ENCODE assay signal across 8 cellular contexts in the genomic region with DNA sequence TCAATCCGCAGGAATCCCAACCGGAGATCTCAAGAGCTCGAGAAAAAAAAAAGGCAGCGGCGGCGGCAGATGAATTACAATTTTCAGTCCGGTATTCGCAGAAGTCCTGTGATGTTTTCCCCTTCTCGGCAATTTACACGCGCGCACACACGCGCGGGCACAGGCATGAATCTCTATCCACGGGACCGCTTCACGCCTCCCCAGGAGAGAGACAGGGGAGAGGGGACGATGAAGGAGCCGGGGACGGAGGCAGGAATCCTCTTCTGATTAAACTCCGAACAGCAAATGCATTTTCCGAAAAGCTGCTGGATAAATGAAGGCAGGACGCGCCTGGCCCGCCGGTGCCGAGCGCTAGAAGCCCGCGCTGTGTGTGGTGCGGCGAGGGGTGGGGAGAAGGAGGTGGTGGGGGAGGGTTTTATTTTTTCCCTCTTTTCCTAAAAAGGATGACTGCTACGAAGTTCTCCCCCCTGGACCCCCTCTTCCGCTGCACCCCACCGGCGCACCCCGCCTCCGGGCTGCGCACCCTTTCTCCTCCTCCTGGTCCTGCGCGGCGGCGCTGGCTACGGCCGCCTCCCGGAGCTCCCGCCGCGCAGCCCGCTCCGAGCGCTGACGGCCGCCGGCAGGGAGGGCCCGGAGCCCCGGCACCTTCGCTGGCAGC. TPM values are rescaled to one million over a fixed set of nuclear protein-coding genes. Genes with fewer than 3 reads are reported as not detected.
A peak's percentile ranks its signal among the peaks of the same experiment; 100 is the strongest.
DNase-seq lines count a peak whose midpoint lies in the region; ATAC-seq and TF ChIP-seq lines count a peak whose summit lies in the region.

A gene (minus strand): TSS at position 387 of the 658 bp plus-strand sequence.

- peak within 1 kb of the TSS; percentile 93 for H3K4me3 Mint-ChIP-seq in HFFc6
- H3K4me3 Mint-ChIP-seq in activated T-cell treated with anti-CD3 and anti-CD28 coated beads, Interleukin-2, amount 50 U/mL, for 72 hours: peak within 1 kb of the TSS; percentile 96 to 99
- peak within 1 kb of the TSS; percentile 98 for H3K4me3 Mint-ChIP-seq in nephron progenitor cell

- no peaks in the 10 kb centered on the region for H3K9me3 Mint-ChIP-seq in HFFc6
- H3K9me3 Mint-ChIP-seq in activated T-cell treated with anti-CD3 and anti-CD28 coated beads, Interleukin-2, amount 50 U/mL, for 72 hours: no peaks in the 10 kb centered on the region
- no peaks in the 10 kb centered on the region for H3K9me3 Mint-ChIP-seq in nephron progenitor cell

- H3K4me1 Mint-ChIP-seq in HFFc6 (ENCODE audit: low read depth) (peaks cover 35% of the 10 kb centered on the region), nephron progenitor cell (peaks cover 68% of the 10 kb centered on the region)
- H3K4me1 Mint-ChIP-seq in activated T-cell treated with anti-CD3 and anti-CD28 coated beads, Interleukin-2, amount 50 U/mL, for 72 hours (ENCODE audit: low read depth): peaks cover 32% of the 10 kb centered on the region

- ATAC-seq in activated T-cell treated with anti-CD3 and anti-CD28 coated beads, Interleukin-2, amount 50 U/mL, for 72 hours (replicated peaks in 1 of 2): peak; percentile 4 to 12

- no peak for TF ChIP-seq CTCF in HFFc6 (IDR thresholded peaks at IDR 0.05)
- no peak for TF ChIP-seq CTCF in foreskin fibroblast (IDR thresholded peaks at IDR 0.05; ENCODE audit: low read depth, low read length)
- TF ChIP-seq CTCF in nephron progenitor cell (IDR thresholded peaks at IDR 0.05): no peak

- H3K36me3 Mint-ChIP-seq in HFFc6 (ENCODE audit: low read depth) (no peaks in the 10 kb centered on the region; the same call in 1 of the 2 replicates), nephron progenitor cell (ENCODE audit: low read depth) (peaks cover 2% of the 10 kb centered on the region)
- peaks cover 21 to 24% of the 10 kb centered on the region in 2 donors for H3K36me3 Mint-ChIP-seq in activated T-cell treated with anti-CD3 and anti-CD28 coated beads, Interleukin-2, amount 50 U/mL, for 72 hours (ENCODE audit: insufficient read depth in 2 of 2)

- H3K27ac Mint-ChIP-seq in HFFc6 (peak within 1 kb of the TSS; percentile 55; the same call in 1 of the 2 replicates), nephron progenitor cell (peak within 1 kb of the TSS; percentile 89)
- peak within 1 kb of the TSS; percentile 98 for H3K27ac Mint-ChIP-seq in activated T-cell treated with anti-CD3 and anti-CD28 coated beads, Interleukin-2, amount 50 U/mL, for 72 hours

- DNase-seq in NCI-H345 (lab: John Stamatoyannopoulos, UW): peak; percentile 59
- DNase-seq in NCI-H345 treated with DMSO at 0.1 percent for 48 hours (lab: John Stamatoyannopoulos, UW; ENCODE audit: unreplicated experiment): no peak
- DNase-seq in HFFc6: no peak
- peak; percentile 69 for DNase-seq in NCI-H146 (lab: John Stamatoyannopoulos, UW)
- DNase-seq in activated T-cell treated with anti-CD3 and anti-CD28 coated beads, Interleukin-2, amount 50 U/mL, for 72 hours: peak in 1 of 2 donors; percentile 36
- peak; percentile 33 to 70 for DNase-seq in foreskin fibroblast
- no peak for DNase-seq in nephron progenitor cell
- no peak for DNase-seq in activated gamma-delta T cell (lab: John Stamatoyannopoulos, UW)

- peaks cover 31% of the 10 kb centered on the region for H3K27me3 Mint-ChIP-seq in HFFc6 (ENCODE audit: insufficient read depth)
- no peaks in the 10 kb centered on the region for H3K27me3 Mint-ChIP-seq in activated T-cell treated with anti-CD3 and anti-CD28 coated beads, Interleukin-2, amount 50 U/mL, for 72 hours (ENCODE audit: low read depth)
- H3K27me3 Mint-ChIP-seq in nephron progenitor cell (ENCODE audit: low read depth, poor library complexity): peaks cover 42% of the 10 kb centered on the region

- H3K4me3 ChIP-seq in foreskin fibroblast (ENCODE audit: low read depth in 1 of 2, low read length in 2 of 2): peak within 1 kb of the TSS; percentile 75 to 79

RNA-seq across cellular contexts. Expression of the gene that starts here (rescaled TPM):
- total RNA-seq in HFFc6 (2021; fragmentation: NEBNext Ultra II Directional; extraction: Animal tissue kit (Norgen Biotek cat#: 25700)): 1 to 10 TPM in 2 of 6 experiments, under 1 TPM in 4; 0.17 to 1.1 (median 0.95) TPM
- 100 to 1,000 TPM in 1 of 2 donors, 10 to 100 TPM in 1; 98.3 to 133 TPM for total RNA-seq in activated T-cell treated with anti-CD3 and anti-CD28 coated beads, Interleukin-2, amount 50 U/mL, for 72 hours

Comparison
In these comparisons a context has a peak if more than half of its experiments do, and no peak if none do; other contexts are left out.
1. RNA of the gene that starts here (total RNA-seq): 98.3 to 133 TPM in activated T-cell treated with anti-CD3 and anti-CD28 coated beads, Interleukin-2, amount 50 U/mL, for 72 hours; 0.17 to 1.1 TPM in HFFc6; every median in the first group is over 10 times any median in the second.
2. DNase-seq: peak in NCI-H345 (single experiment), NCI-H146 (single experiment) and foreskin fibroblast (2 of 2); none in NCI-H345 treated with DMSO at 0.1 percent for 48 hours (single experiment), HFFc6 (single experiment), nephron progenitor cell (single experiment) and activated gamma-delta T cell (single experiment).
3. Peak in every context shown above with its lines, with median percentiles within 50 percentile points of each other: H3K27ac Mint-ChIP-seq and H3K4me3 Mint-ChIP-seq.